Comparison of ENCODE assay signal across 20 cellular contexts in genomic region chr7:140926021-140926812, GRCh38. TPM values are rescaled to one million over a fixed set of nuclear protein-coding genes. Genes with fewer than 3 reads are reported as not detected.
DNase-seq lines count a peak whose midpoint lies in the region; ATAC-seq, FAIRE-seq and TF ChIP-seq lines count a peak whose summit lies in the region.
"Had no signal": no experiment of that assay in that cellular context is flagged by ENCODE, and none has a peak within 500 bp of the region (broad histone marks: within the 10 kb centered on the region; RNA-seq: fewer than 3 reads in every experiment).

No MANE protein-coding gene starts in this region.

- no peak overlapping the region for H3K9ac ChIP-seq in HepG2 (ENCODE audit: insufficient read depth, low read depth, low read length)

- WGBS in HepG2 (ENCODE audit: low lambda C conversion rate), result 80% methylated on average over 7 of the region's 7 CpGs
- WGBS in right lobe of liver (ENCODE audit: insufficient coverage, low coverage, low lambda C conversion rate, missing lambda C conversion rate), result 90% methylated on average over 7 of the region's 7 CpGs

- POLR2A ChIA-PET in HepG2 (lab: Yijun Ruan, JAX), result no interaction called here

- no peaks in the 10 kb centered on the region for H3K9me3 ChIP-seq in HepG2 (ENCODE audit: low read length)
- H3K9me3 ChIP-seq in right lobe of liver, result no peaks in the 10 kb centered on the region
- no peaks in the 10 kb centered on the region for H3K9me3 ChIP-seq in SJCRH30 (replicated peaks)
- H3K9me3 ChIP-seq: esophagus squamous epithelium, HAP-1, thyroid gland had no signal

- TF ChIP-seq CTCF in HepG2 (CRISPR knock-in tag; IDR thresholded peaks at IDR 0.05) (no peak), right lobe of liver (IDR thresholded peaks at IDR 0.05) (no peak)

- no peak for DNase-seq in HepG2 (ENCODE audit: low spot score)
- no peak for DNase-seq in right lobe of liver
- DNase-seq in NCI-H2029 treated with DMSO at 0.1 percent for 48 hours (lab: John Stamatoyannopoulos, UW), result peak; percentile 40
- DNase-seq in immature natural killer cell, result no peak
- no peak for DNase-seq in SJCRH30
- no peak for DNase-seq in NCI-H1048 (lab: John Stamatoyannopoulos, UW)
- DNase-seq: activated gamma-delta T cell, AML-193, DMS79, esophagus squamous epithelium, head of caudate nucleus, NCI-H1694, NCI-H510A treated with DMSO at 0.1 percent for 48 hours, SHP77 treated with DMSO at 0.1 percent for 48 hours, thyroid gland had no signal

- H3K4me1 Mint-ChIP-seq in immature natural killer cell, result peaks cover 8 to 9% of the 10 kb centered on the region in 2 donors
- H3K4me1 Mint-ChIP-seq in stimulated activated memory B cell treated with anti-CD40 and anti-IgM and Interleukin-4, amounts not matched to agents 10 μg/mL and 1 μg/mL and 100 μg/mL, for 72 hours, result no peaks in the 10 kb centered on the region

- CTCF ChIA-PET in HepG2 (lab: Yijun Ruan, JAX; ENCODE audit: low intra/inter-chr PET ratio, low total read pairs), result no interaction called here

- no peak overlapping the region for H3K4me2 ChIP-seq in HepG2 (ENCODE audit: low read depth, low read length)

- 0 out of 2 replicates have a peak, but pooled peaks cover 7% of the 10 kb centered on the region for H4K20me1 ChIP-seq in HepG2 (ENCODE audit: insufficient read depth, low read length)

- no peak for TF ChIP-seq EP300 in HepG2 (IDR thresholded peaks at IDR 0.05; ENCODE audit: low read depth in 2 of 2, low read length in 2 of 2)
- no peak for TF ChIP-seq EP300 in HepG2 (CRISPR knock-in tag; IDR thresholded peaks at IDR 0.05; ENCODE audit: borderline replicate concordance)

- H3K27me3 Mint-ChIP-seq in immature natural killer cell (ENCODE audit: low read depth in 3 of 3), result peaks cover 6 to 10% (median 9%) of the 10 kb centered on the region in 3 donors
- no peaks in the 10 kb centered on the region for H3K27me3 Mint-ChIP-seq in stimulated activated memory B cell treated with anti-CD40 and anti-IgM and Interleukin-4, amounts not matched to agents 10 μg/mL and 1 μg/mL and 100 μg/mL, for 72 hours
- H3K27me3 Mint-ChIP-seq: memory B cell had no signal

- no peaks in the 10 kb centered on the region for H3K9me3 Mint-ChIP-seq in immature natural killer cell
- H3K9me3 Mint-ChIP-seq in stimulated activated memory B cell treated with anti-CD40 and anti-IgM and Interleukin-4, amounts not matched to agents 10 μg/mL and 1 μg/mL and 100 μg/mL, for 72 hours, result no peaks in the 10 kb centered on the region
- H3K9me3 Mint-ChIP-seq: memory B cell had no signal

- H3K4me3 ChIP-seq in HepG2 (replicated peaks in 1 of 3; ENCODE audit: insufficient read depth in 1 of 3, low read depth in 2 of 3, low read length in 3 of 3) (no peak overlapping the region), right lobe of liver (no peak overlapping the region), SJCRH30 (no peak overlapping the region)

- H3K36me3 ChIP-seq in HepG2 (replicated peaks in 1 of 2; ENCODE audit: control insufficient read depth in 1 of 2, insufficient read depth in 2 of 2, low read length in 2 of 2), result no peaks in the 10 kb centered on the region
- H3K36me3 ChIP-seq in right lobe of liver, result no peaks in the 10 kb centered on the region
- H3K36me3 ChIP-seq in SJCRH30, result no peaks in the 10 kb centered on the region
- H3K36me3 ChIP-seq: esophagus squamous epithelium, HAP-1, thyroid gland had no signal

- no peak for TF ChIP-seq POLR2A in HepG2 (IDR thresholded peaks at IDR 0.05; ENCODE audit: insufficient read depth in 1 of 2, low read depth in 2 of 2, low read length in 2 of 2)
- TF ChIP-seq POLR2A in right lobe of liver (IDR thresholded peaks at IDR 0.05), result no peak

- ATAC-seq in HepG2 (no peak), right lobe of liver (no peak), HG02588 (IDR thresholded peaks at IDR 0.05; ENCODE audit: unreplicated experiment) (no peak)
- no peak for ATAC-seq in stimulated activated memory B cell treated with anti-CD40 and anti-IgM and Interleukin-4, amounts not matched to agents 10 μg/mL and 1 μg/mL and 100 μg/mL, for 72 hours

- no peak for FAIRE-seq in HepG2 (lab: Jason Lieb, UNC)
- FAIRE-seq: islet of Langerhans had no signal

- H3K4me3 Mint-ChIP-seq in immature natural killer cell, result peak overlapping the region; percentile 35 to 66 (median 41)
- no peak overlapping the region for H3K4me3 Mint-ChIP-seq in stimulated activated memory B cell treated with anti-CD40 and anti-IgM and Interleukin-4, amounts not matched to agents 10 μg/mL and 1 μg/mL and 100 μg/mL, for 72 hours

- H3K27me3 ChIP-seq in HepG2 (ENCODE audit: control insufficient read depth in 1 of 2, insufficient read depth in 2 of 2, low read length in 2 of 2), result no peaks in the 10 kb centered on the region; a peak in 1 of 5 replicates
- H3K27me3 ChIP-seq in right lobe of liver, result no peaks in the 10 kb centered on the region
- H3K27me3 ChIP-seq in SJCRH30, result no peaks in the 10 kb centered on the region
- H3K27me3 ChIP-seq: esophagus squamous epithelium, thyroid gland had no signal

- no peak overlapping the region for H3K27ac ChIP-seq in HepG2 (ENCODE audit: extremely low read length, insufficient read depth, low read length)
- H3K27ac ChIP-seq in right lobe of liver, result no peak overlapping the region
- no peak overlapping the region for H3K27ac ChIP-seq in SJCRH30

- no TSS peak for BruUV-seq in HepG2 (replicated peaks; lab: Mats Ljungman, UMichigan)

- peak overlapping the region in 5 of 6 donors; percentile 55 to 100 (median 99) for H3K27ac Mint-ChIP-seq in immature natural killer cell
- peak overlapping the region; percentile 31 for H3K27ac Mint-ChIP-seq in stimulated activated memory B cell treated with anti-CD40 and anti-IgM and Interleukin-4, amounts not matched to agents 10 μg/mL and 1 μg/mL and 100 μg/mL, for 72 hours
- H3K27ac Mint-ChIP-seq: memory B cell had no signal

- H3K36me3 Mint-ChIP-seq in immature natural killer cell, result no peaks in the 10 kb centered on the region
- no peaks in the 10 kb centered on the region for H3K36me3 Mint-ChIP-seq in stimulated activated memory B cell treated with anti-CD40 and anti-IgM and Interleukin-4, amounts not matched to agents 10 μg/mL and 1 μg/mL and 100 μg/mL, for 72 hours

- intact Hi-C loops in HepG2 (cut with micrococcal nuclease; ENCODE audit: unreplicated experiment), result no loop called here
- intact Hi-C loops in right lobe of liver (cut with DNase I), result no loop called here

- H3K4me1 ChIP-seq in HepG2 (ENCODE audit: insufficient read depth, low read length) (peaks cover 32% of the 10 kb centered on the region), right lobe of liver (peaks cover 0 to 22% (median under 1%) of the 10 kb centered on the region in 4 donors), SJCRH30 (no peaks in the 10 kb centered on the region)

- in situ Hi-C loops in HepG2 (cut with HindIII; ENCODE audit: extremely low pct_ligation_motif_present, low pct_unique_long_range_greater_than_20kb), result no loop called here

- H3K79me2 ChIP-seq in HepG2 (ENCODE audit: insufficient read depth, low read length), result peaks cover 28% of the 10 kb centered on the region

- H2AFZ ChIP-seq in HepG2 (ENCODE audit: low read length), result no peak overlapping the region

- no peak for TF ChIP-seq RAD21 in HepG2 (CRISPR knock-in tag; IDR thresholded peaks at IDR 0.05)

TF ChIP-seq in HepG2, 621 proteins besides CTCF, POLR2A, EP300 and RAD21 (continues in another document):
- TF ChIP-seq ZNF276 (CRISPR knock-in tag; IDR thresholded peaks at IDR 0.05; ENCODE audit: low read depth) (no peak), CREB1 (IDR thresholded peaks at IDR 0.05) (0 out of 2 replicates have a peak, but pooled peaks have one; percentile 14), CREB1 (CRISPR knock-in tag; IDR thresholded peaks at IDR 0.05) (no peak), ATF7 (IDR thresholded peaks at IDR 0.05) (peak; percentile 85), ATF7 (CRISPR knock-in tag; IDR thresholded peaks at IDR 0.05) (no peak)

RNA-seq across cellular contexts. Expression of gene BRAF, which starts 1.5 kb away (rescaled TPM):
- total RNA-seq in HepG2 (2016; rRNA removed; fragmentation: Illumina TruSeq; extraction: Trizol) (13.4 and 14.0 TPM in 2 replicates), right lobe of liver (10 to 100 TPM in 5 of 6 experiments, 1 to 10 TPM in 1; 9.0 to 17.7 (median 13.2) TPM)
- total RNA-seq in HepG2 (2016; cell fraction: cytosol; rRNA removed; fragmentation: Illumina TruSeq; extraction: Trizol; ENCODE audit: low read depth), result 22.5 and 25.2 TPM in 2 replicates
- total RNA-seq in HepG2 (2016; cell fraction: insoluble cytoplasmic fraction; rRNA removed; fragmentation: Illumina TruSeq; extraction: Trizol), result 12.1 and 13.9 TPM in 2 replicates
- 14.4 and 19.6 TPM in 2 replicates for total RNA-seq in HepG2 (2016; cell fraction: membrane; rRNA removed; fragmentation: Illumina TruSeq; extraction: Trizol)
- 33.7 and 34.1 TPM in 2 replicates for total RNA-seq in HepG2 (2016; cell fraction: nucleus; rRNA removed; fragmentation: Illumina TruSeq; extraction: Trizol)
- polyA plus RNA-seq in HepG2 (2011; rRNA removed) (10.1 and 12.5 TPM in 2 replicates), immature natural killer cell (10 to 100 TPM in 1 of 3 donors, 1 to 10 TPM in 2; 4.9 to 13.2 (median 5.4) TPM)
- 5.2 and 8.2 TPM in 2 replicates for polyA plus RNA-seq in HepG2 (2011; cell fraction: cytosol; rRNA removed)
- 11.9 and 15.4 TPM in 2 replicates for polyA plus RNA-seq in HepG2 (2011; cell fraction: nucleus; rRNA removed)
- polyA plus RNA-seq in HepG2 (2012), result 7.5 and 9.3 TPM in 2 replicates
- polyA plus RNA-seq in HepG2 (2016; cell fraction: cytosol; fragmentation: Illumina TruSeq; extraction: Trizol; ENCODE audit: low read depth), result 2.9 and 3.9 TPM in 2 replicates
- 7.0 and 8.0 TPM in 2 replicates for polyA plus RNA-seq in HepG2 (2016; cell fraction: insoluble cytoplasmic fraction; fragmentation: Illumina TruSeq; extraction: Trizol; ENCODE audit: low read depth)
- polyA plus RNA-seq in HepG2 (2016; cell fraction: membrane; fragmentation: Illumina TruSeq; extraction: Trizol; ENCODE audit: low read depth), result 4.3 and 6.0 TPM in 2 replicates
- 12.8 and 14.4 TPM in 2 replicates for polyA plus RNA-seq in HepG2 (2016; cell fraction: nucleus; fragmentation: Illumina TruSeq; extraction: Trizol; ENCODE audit: insufficient read depth, low read depth)
- 23.3 and 34.0 TPM in 2 replicates for polyA minus RNA-seq in HepG2 (2011; rRNA and poly(A)+ RNA removed; ENCODE audit: low replicate concordance)
- polyA minus RNA-seq in HepG2 (2011; cell fraction: cytosol; rRNA and poly(A)+ RNA removed), result 20.0 and 26.5 TPM in 2 replicates
- polyA minus RNA-seq in HepG2 (2011; cell fraction: nucleus; rRNA and poly(A)+ RNA removed), result 109 and 113 TPM in 2 replicates
- 21.8 and 26.2 TPM in 2 replicates for total RNA-seq in SJCRH30 (2014; rRNA removed; shearing (Covaris generic))
